ENCODE assay signal across 7 cellular contexts in the genomic region with DNA sequence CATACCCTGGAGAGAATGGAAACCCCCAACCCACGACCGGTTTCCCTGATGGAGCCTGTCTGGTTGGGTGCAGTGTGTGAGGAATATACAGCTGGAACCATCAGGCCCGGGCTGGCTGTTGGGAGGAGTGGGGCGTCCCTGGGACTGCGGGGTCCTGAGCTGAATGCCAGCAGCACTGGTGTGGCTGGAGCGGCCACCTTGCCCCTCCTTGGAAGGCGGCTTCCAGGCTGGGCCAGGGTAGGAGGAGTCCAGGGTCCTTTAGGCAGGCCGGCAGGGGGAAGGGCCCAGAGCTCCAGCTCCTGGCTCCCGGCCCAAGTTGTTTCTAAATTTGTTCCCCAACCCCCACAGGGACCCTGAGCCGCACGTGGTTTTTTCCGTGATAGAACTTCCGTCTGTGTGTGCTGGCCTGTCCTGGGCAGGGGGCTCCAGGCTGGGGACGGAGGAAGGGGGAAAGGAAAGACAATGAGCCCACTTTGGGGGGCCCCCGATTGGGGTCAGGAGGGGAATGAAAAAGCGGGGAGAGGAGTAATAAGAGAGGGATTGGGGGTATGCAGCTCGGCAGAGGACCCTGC. TPM values are rescaled to one million over a fixed set of nuclear protein-coding genes. Genes with fewer than 3 reads are reported as not detected.
DNase-seq lines count a peak whose midpoint lies in the region; ATAC-seq and TF ChIP-seq lines count a peak whose summit lies in the region.

No MANE protein-coding gene starts in this region.

- no peak for TF ChIP-seq POLR2A in GM18505 (IDR thresholded peaks at IDR 0.05; ENCODE audit: borderline replicate concordance, extremely low read depth, insufficient read depth, insufficient read length)

- no peak for TF ChIP-seq CTCF in HEK293 (tag by site-specific recombination; IDR thresholded peaks at IDR 0.05)

- peak in 1 of 2 experiments; percentile 40 for DNase-seq in SJSA1 (ENCODE audit: low read depth in 1 of 2, low spot score in 2 of 2)
- no peak for DNase-seq in epithelial cell of prostate (ENCODE audit: low read depth, low spot score)
- DNase-seq in myocyte (ENCODE audit: low read depth) = peak; percentile 71
- DNase-seq in NCI-H510A treated with DMSO at 0.1 percent for 48 hours (lab: John Stamatoyannopoulos, UW) = no peak

- no peaks in the 10 kb centered on the region for H3K27me3 ChIP-seq in SJSA1 (replicated peaks)

- peaks cover 0 to 26% of the 10 kb centered on the region in 2 experiments; a peak in 1 of 3 replicates for H3K36me3 ChIP-seq in HEK293 (ENCODE audit: control insufficient read depth in 2 of 2, insufficient read depth in 1 of 2, low read length in 2 of 2)
- peaks cover 43% of the 10 kb centered on the region for H3K36me3 ChIP-seq in SJSA1

- H3K27ac ChIP-seq in HEK293 (ENCODE audit: extremely low read depth, low read depth, low read length) (no peak overlapping the region; the same call in 1 of the 2 replicates), SJSA1 (peak overlapping the region; percentile 49; the same call in 1 of the 2 replicates), epithelial cell of prostate (peak overlapping the region; percentile 67)

- 0 out of 2 replicates have a peak, but pooled peaks cover 4% of the 10 kb centered on the region for H3K4me1 ChIP-seq in HEK293 (ENCODE audit: control insufficient read depth, insufficient read depth, low read length)
- H3K4me1 ChIP-seq in SJSA1 (replicated peaks) = peaks cover 15% of the 10 kb centered on the region

- CTCF ChIA-PET in HEK293 (lab: Yijun Ruan, JAX) = interaction anchor here (0.8 to 2.3 kb wide), 4 partner anchors 10 to 230 kb away, joined by 4 to 12 read pairs (median 6); a partner anchor contains a TSS

- POLR2A ChIA-PET in HEK293 (lab: Yijun Ruan, JAX) = interaction anchor here (0.5 to 1.6 kb wide), 7 partner anchors 25 to 477 kb away, joined by 3 to 12 read pairs (median 4); a partner anchor contains a TSS

- ATAC-seq in GM18505 (IDR thresholded peaks at IDR 0.05; ENCODE audit: unreplicated experiment) = no peak
- no peak for ATAC-seq in activated CD4-positive, CD25-positive, alpha-beta regulatory T cell treated with anti-CD3 and anti-CD28 coated beads, Interleukin-2, amount 50 U/mL, for 24 hours

- H3K4me3 ChIP-seq in HEK293 (ENCODE audit: low read depth, low read length) = peak overlapping the region; percentile 43
- no peak overlapping the region; the same call in 1 of the 2 replicates for H3K4me3 ChIP-seq in SJSA1

- H3K9me3 ChIP-seq in HEK293 (ENCODE audit: control insufficient read depth, insufficient read depth, low read depth, low read length) (no peaks in the 10 kb centered on the region), SJSA1 (replicated peaks) (no peaks in the 10 kb centered on the region)

TF ChIP-seq in HEK293, 187 proteins besides CTCF, POLR2A, EP300 and RAD21 (continues in another document):
- TF ChIP-seq ZNF10 (tag by site-specific recombination; IDR thresholded peaks at IDR 0.05) (no peak), ZNF324 (tag by site-specific recombination; IDR thresholded peaks at IDR 0.05) (no peak), ZNF837 (tag by site-specific recombination; IDR thresholded peaks at IDR 0.05) (no peak), MYNN (tag by site-specific recombination; IDR thresholded peaks at IDR 0.05; ENCODE audit: borderline replicate concordance) (no peak), ZNF311 (tag by site-specific recombination; IDR thresholded peaks at IDR 0.05; ENCODE audit: borderline replicate concordance) (no peak), ZNF785 (tag by site-specific recombination; IDR thresholded peaks at IDR 0.05) (no peak), PRDM1 (tag by site-specific recombination; IDR thresholded peaks at IDR 0.05) (no peak), ZNF596 (tag by site-specific recombination; IDR thresholded peaks at IDR 0.05) (no peak), ZNF24 (tag by site-specific recombination; IDR thresholded peaks at IDR 0.05) (no peak), SP2 (tag by site-specific recombination; IDR thresholded peaks at IDR 0.05) (no peak), EGR2 (tag by site-specific recombination; IDR thresholded peaks at IDR 0.05; ENCODE audit: low read depth) (no peak), ZNF350 (tag by site-specific recombination; IDR thresholded peaks at IDR 0.05) (no peak), ZNF202 (tag by site-specific recombination; IDR thresholded peaks at IDR 0.05; ENCODE audit: borderline replicate concordance) (no peak), ZNF16 (tag by site-specific recombination; IDR thresholded peaks at IDR 0.05; ENCODE audit: low read depth) (no peak), GLIS2 (tag by site-specific recombination; IDR thresholded peaks at IDR 0.05) (peak; percentile 57; the same call in 1 of the 2 replicates), ZFP69B (tag by site-specific recombination; IDR thresholded peaks at IDR 0.05) (no peak)
- TF ChIP-seq, protein P1, sequence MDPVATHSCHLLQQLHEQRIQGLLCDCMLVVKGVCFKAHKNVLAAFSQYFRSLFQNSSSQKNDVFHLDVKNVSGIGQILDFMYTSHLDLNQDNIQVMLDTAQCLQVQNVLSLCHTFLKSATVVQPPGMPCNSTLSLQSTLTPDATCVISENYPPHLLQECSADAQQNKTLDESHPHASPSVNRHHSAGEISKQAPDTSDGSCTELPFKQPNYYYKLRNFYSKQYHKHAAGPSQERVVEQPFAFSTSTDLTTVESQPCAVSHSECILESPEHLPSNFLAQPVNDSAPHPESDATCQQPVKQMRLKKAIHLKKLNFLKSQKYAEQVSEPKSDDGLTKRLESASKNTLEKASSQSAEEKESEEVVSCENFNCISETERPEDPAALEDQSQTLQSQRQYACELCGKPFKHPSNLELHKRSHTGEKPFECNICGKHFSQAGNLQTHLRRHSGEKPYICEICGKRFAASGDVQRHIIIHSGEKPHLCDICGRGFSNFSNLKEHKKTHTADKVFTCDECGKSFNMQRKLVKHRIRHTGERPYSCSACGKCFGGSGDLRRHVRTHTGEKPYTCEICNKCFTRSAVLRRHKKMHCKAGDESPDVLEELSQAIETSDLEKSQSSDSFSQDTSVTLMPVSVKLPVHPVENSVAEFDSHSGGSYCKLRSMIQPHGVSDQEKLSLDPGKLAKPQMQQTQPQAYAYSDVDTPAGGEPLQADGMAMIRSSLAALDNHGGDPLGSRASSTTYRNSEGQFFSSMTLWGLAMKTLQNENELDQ (tag by site-specific recombination; IDR thresholded peaks at IDR 0.05; ENCODE audit: low read depth) = no peak
- TF ChIP-seq, protein P2, sequence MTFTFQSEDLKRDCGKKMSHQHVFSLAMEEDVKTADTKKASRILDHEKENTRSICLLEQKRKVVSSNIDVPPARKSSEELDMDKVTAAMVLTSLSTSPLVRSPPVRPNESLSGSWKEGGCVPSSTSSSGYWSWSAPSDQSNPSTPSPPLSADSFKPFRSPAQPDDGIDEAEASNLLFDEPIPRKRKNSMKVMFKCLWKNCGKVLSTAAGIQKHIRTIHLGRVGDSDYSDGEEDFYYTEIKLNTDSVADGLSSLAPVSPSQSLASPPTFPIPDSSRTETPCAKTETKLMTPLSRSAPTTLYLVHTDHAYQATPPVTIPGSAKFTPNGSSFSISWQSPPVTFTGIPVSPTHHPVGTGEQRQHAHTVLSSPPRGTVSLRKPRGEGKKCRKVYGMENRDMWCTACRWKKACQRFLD (tag by site-specific recombination; IDR thresholded peaks at IDR 0.05) = no peak
- TF ChIP-seq, protein P3, sequence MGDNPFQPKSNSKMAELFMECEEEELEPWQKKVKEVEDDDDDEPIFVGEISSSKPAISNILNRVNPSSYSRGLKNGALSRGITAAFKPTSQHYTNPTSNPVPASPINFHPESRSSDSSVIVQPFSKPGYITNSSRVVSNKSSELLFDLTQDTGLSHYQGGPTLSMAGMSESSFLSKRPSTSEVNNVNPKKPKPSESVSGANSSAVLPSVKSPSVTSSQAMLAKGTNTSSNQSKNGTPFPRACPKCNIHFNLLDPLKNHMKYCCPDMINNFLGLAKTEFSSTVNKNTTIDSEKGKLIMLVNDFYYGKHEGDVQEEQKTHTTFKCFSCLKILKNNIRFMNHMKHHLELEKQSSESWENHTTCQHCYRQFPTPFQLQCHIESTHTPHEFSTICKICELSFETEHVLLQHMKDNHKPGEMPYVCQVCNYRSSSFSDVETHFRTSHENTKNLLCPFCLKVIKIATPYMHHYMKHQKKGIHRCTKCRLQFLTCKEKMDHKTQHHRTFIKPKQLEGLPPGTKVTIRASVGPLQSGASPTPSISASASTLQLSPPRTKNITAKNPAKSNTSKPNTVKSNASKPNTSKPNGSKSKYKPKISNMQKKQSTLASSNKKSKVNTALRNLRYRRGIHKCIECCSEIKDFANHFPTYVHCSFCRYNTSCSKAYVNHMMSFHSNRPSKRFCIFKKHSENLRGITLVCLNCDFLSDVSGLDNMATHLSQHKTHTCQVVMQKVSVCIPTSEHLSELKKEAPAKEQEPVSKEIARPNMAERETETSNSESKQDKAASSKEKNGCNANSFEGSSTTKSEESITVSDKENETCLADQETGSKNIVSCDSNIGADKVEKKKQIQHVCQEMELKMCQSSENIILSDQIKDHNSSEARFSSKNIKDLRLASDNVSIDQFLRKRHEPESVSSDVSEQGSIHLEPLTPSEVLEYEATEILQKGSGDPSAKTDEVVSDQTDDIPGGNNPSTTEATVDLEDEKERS (tag by site-specific recombination; IDR thresholded peaks at IDR 0.05) = no peak
- TF ChIP-seq, protein P4, sequence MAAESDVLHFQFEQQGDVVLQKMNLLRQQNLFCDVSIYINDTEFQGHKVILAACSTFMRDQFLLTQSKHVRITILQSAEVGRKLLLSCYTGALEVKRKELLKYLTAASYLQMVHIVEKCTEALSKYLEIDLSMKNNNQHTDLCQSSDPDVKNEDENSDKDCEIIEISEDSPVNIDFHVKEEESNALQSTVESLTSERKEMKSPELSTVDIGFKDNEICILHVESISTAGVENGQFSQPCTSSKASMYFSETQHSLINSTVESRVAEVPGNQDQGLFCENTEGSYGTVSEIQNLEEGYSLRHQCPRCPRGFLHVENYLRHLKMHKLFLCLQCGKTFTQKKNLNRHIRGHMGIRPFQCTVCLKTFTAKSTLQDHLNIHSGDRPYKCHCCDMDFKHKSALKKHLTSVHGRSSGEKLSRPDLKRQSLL (tag by site-specific recombination; IDR thresholded peaks at IDR 0.05) = 0 out of 2 replicates have a peak, but pooled peaks have one; percentile 21

RNA-seq across cellular contexts. Expression of a gene that starts 0.7 kb away (rescaled TPM):
- total RNA-seq in SJSA1 (2014; rRNA removed; shearing (Covaris generic)) = 9.7 and 10.9 TPM in 2 replicates
- 1.1 and 3.6 TPM in 2 replicates for total RNA-seq in myocyte
- polyA plus RNA-seq in myocyte (2012) = 0.78 TPM

RNA-seq across cellular contexts. Expression of a gene that starts 21.7 kb away (rescaled TPM):
- total RNA-seq in SJSA1 (2014; rRNA removed; shearing (Covaris generic)) = 35.2 and 41.9 TPM in 2 replicates
- total RNA-seq in myocyte = 37.3 and 48.3 TPM in 2 replicates
- polyA plus RNA-seq in myocyte (2012) = 53.0 TPM

RNA-seq across cellular contexts. Expression of a gene that starts 25.2 kb away (rescaled TPM):
- total RNA-seq in SJSA1 (2014; rRNA removed; shearing (Covaris generic)) = 0.97 and 1.2 TPM in 2 replicates
- total RNA-seq in myocyte = 1.2 and 2.0 TPM in 2 replicates
- polyA plus RNA-seq in myocyte (2012) = 0.09 TPM

RNA-seq across cellular contexts. Expression of a gene that starts 25.8 kb away (rescaled TPM):
- not detected in 2 replicates for total RNA-seq in SJSA1 (2014; rRNA removed; shearing (Covaris generic))
- total RNA-seq in myocyte = not detected in 2 replicates
- 0.42 TPM for polyA plus RNA-seq in myocyte (2012)

RNA-seq across cellular contexts. Expression of a gene that starts 35.8 kb away (rescaled TPM):
- total RNA-seq in SJSA1 (2014; rRNA removed; shearing (Covaris generic)) = 229 and 232 TPM in 2 replicates
- 211 and 249 TPM in 2 replicates for total RNA-seq in myocyte
- 266 TPM for polyA plus RNA-seq in myocyte (2012)
